In genomic region chrX:47560831-47561652, GRCh38 we compare ENCODE assay signal across 1 cellular context.
A peak's percentile ranks its signal among the peaks of the same experiment; 100 is the strongest.
TF ChIP-seq lines count a peak whose summit lies in the region.

TSS of gene ARAF (plus strand) at chrX:47561205. CDS start at chrX:47562968, 1,763 bp downstream.

TF ChIP-seq in K562, 482 proteins besides CTCF, POLR2A, EP300 and RAD21 (continued from another document):
- TF ChIP-seq ZHX1 (conservative IDR thresholded peaks at IDR 0.05; ENCODE audit: low read length) = no peak
- no peak for TF ChIP-seq ZSCAN32 (CRISPR knock-in tag; IDR thresholded peaks at IDR 0.05)
- no peak for TF ChIP-seq LEF1 (IDR thresholded peaks at IDR 0.05)
- no peak for TF ChIP-seq SETDB1 (IDR thresholded peaks at IDR 0.05; ENCODE audit: low read length)
- no peak for TF ChIP-seq BRD9 (IDR thresholded peaks at IDR 0.05; ENCODE audit: low read depth, partially characterized antibody)
- TF ChIP-seq LCOR (CRISPR knock-in tag; IDR thresholded peaks at IDR 0.05) = peak; percentile 31; the same call in 1 of the 2 replicates
- peak; percentile 99 for TF ChIP-seq PKNOX1 (IDR thresholded peaks at IDR 0.05)
- TF ChIP-seq CUX1 (CRISPR knock-in tag; IDR thresholded peaks at IDR 0.05) = no peak
- TF ChIP-seq JUND (IDR thresholded peaks at IDR 0.05; ENCODE audit: borderline replicate concordance, low read depth, low read length) = peak; percentile 98
- TF ChIP-seq JUND (tag; IDR thresholded peaks at IDR 0.05; ENCODE audit: borderline replicate concordance, low read depth, low read length) = no peak; the same call in 2 of the 3 replicates
- no peak for TF ChIP-seq ZNF668 (CRISPR knock-in tag; IDR thresholded peaks at IDR 0.05)
- no peak for TF ChIP-seq ZNF586 (CRISPR knock-in tag; conservative IDR thresholded peaks at IDR 0.05)
- no peak for TF ChIP-seq CBFB (CRISPR knock-in tag; IDR thresholded peaks at IDR 0.05)
- TF ChIP-seq TOE1 (IDR thresholded peaks at IDR 0.05; ENCODE audit: borderline replicate concordance) = peak; percentile 77
- TF ChIP-seq TOE1 (CRISPR knock-in tag; IDR thresholded peaks at IDR 0.05; ENCODE audit: borderline replicate concordance, low read depth) = no peak
- TF ChIP-seq ZKSCAN3 (CRISPR knock-in tag; IDR thresholded peaks at IDR 0.05) = no peak
- no peak for TF ChIP-seq PCBP2 (IDR thresholded peaks at IDR 0.05; ENCODE audit: low read depth, low read length, poor library complexity, severe bottlenecking)
- peak; percentile 11; the same call in 1 of the 2 replicates for TF ChIP-seq MYC (IDR thresholded peaks at IDR 0.05; ENCODE audit: low read depth, low read length)
- no peak for TF ChIP-seq MYC (CRISPR knock-in tag; IDR thresholded peaks at IDR 0.05; ENCODE audit: borderline replicate concordance, low read depth)
- TF ChIP-seq BCOR (IDR thresholded peaks at IDR 0.05) = no peak
- peak; percentile 87 for TF ChIP-seq PHF8 (IDR thresholded peaks at IDR 0.05; ENCODE audit: borderline replicate concordance, low read length)
- no peak for TF ChIP-seq ZBTB34 (CRISPR knock-in tag; IDR thresholded peaks at IDR 0.05)
- TF ChIP-seq ZNF197 (CRISPR knock-in tag; IDR thresholded peaks at IDR 0.05; ENCODE audit: low read depth) = no peak
- no peak for TF ChIP-seq ATF4 (CRISPR knock-in tag; IDR thresholded peaks at IDR 0.05)
- TF ChIP-seq ZNF212 (CRISPR knock-in tag; IDR thresholded peaks at IDR 0.05) = no peak
- 0 out of 2 replicates have a peak, but pooled peaks have one; percentile 72 for TF ChIP-seq PRMT5 (CRISPR knock-in tag; IDR thresholded peaks at IDR 0.05)
- peak; percentile 96 for TF ChIP-seq NFYB (IDR thresholded peaks at IDR 0.05; ENCODE audit: extremely low read depth, insufficient read length)
- no peak for TF ChIP-seq KAT2B (IDR thresholded peaks at IDR 0.05; ENCODE audit: low read depth, low read length)
- no peak for TF ChIP-seq SMC3 (conservative IDR thresholded peaks at IDR 0.05; ENCODE audit: insufficient read depth, low read depth, low read length)
- no peak for TF ChIP-seq ZNF3 (CRISPR knock-in tag; IDR thresholded peaks at IDR 0.05)
- peak; percentile 83 for TF ChIP-seq TAF1 (IDR thresholded peaks at IDR 0.05; ENCODE audit: control insufficient read depth, extremely low read depth, insufficient read depth, low read length, severe bottlenecking)
